Comparison of ENCODE assay signal across 8 cellular contexts in the genomic region with DNA sequence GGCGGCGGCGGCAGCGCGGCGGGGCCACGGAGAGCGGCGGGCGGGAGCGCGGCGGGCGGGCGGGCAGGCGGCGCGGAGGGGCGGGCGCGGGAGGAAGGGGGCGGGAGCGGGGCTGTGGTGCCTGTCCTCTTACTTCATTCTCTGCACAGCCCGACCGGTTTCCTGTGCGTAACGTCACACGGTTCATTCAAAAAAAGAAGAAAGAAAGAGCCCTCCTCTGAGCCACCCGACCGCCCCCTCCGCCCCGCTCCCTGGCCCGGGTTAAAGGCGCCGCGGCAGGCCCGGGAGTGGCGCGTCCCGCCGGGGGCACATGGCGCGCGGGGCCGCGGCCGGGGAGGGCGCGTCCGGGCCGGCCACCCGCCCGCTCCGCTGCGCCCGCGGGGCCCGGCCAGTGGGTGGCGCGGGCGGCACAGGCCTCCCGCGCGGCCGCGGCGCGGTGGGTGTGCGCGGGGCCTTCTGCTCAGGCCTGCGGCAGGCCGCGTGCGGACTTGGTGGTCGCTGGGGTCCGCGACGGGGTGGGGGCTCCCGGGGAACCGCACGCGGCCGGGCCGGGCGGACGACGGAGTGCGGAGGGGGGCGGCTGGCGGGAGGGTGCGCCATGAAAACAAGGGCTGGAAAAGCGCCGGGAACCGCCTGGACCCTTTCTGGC. TPM values are rescaled to one million over a fixed set of nuclear protein-coding genes. Genes with fewer than 3 reads are reported as not detected.
DNase-seq lines count a peak whose midpoint lies in the region; ATAC-seq and TF ChIP-seq lines count a peak whose summit lies in the region.

No MANE protein-coding gene starts in this region.

- H3K36me3 Mint-ChIP-seq in CD8-positive, alpha-beta memory T cell, result peaks cover 0 to 16% (median 4%) of the 10 kb centered on the region in 3 donors

- peaks cover 30 to 56% (median 54%) of the 10 kb centered on the region in 3 donors for H3K4me1 Mint-ChIP-seq in CD8-positive, alpha-beta memory T cell

- no peak overlapping the region for H3K27ac ChIP-seq in CD8-positive, alpha-beta memory T cell (ENCODE audit: low read depth, low read length)

- peak overlapping the region; percentile 65 to 95 (median 90) for H3K27ac Mint-ChIP-seq in CD8-positive, alpha-beta memory T cell

- ATAC-seq in GM19463 (IDR thresholded peaks at IDR 0.05; ENCODE audit: unreplicated experiment) (peak; percentile 55), mucosa of descending colon (peak; percentile 73)

- H3K27me3 ChIP-seq in CD8-positive, alpha-beta memory T cell (ENCODE audit: insufficient read depth, low read length, poor library complexity, severe bottlenecking), result no peaks in the 10 kb centered on the region
- peaks cover 37% of the 10 kb centered on the region for H3K27me3 ChIP-seq in NT2/D1 (ENCODE audit: insufficient read depth, insufficient read length)

- peak overlapping the region; percentile 34 for H3K4me3 ChIP-seq in CD8-positive, alpha-beta memory T cell (ENCODE audit: low read length)
- peak overlapping the region; percentile 59 for H3K4me3 ChIP-seq in NT2/D1 (ENCODE audit: insufficient read length, low read depth)
- peak overlapping the region; percentile 48 for H3K4me3 ChIP-seq in mucosa of descending colon

- H3K9me3 Mint-ChIP-seq in CD8-positive, alpha-beta memory T cell, result no peaks in the 10 kb centered on the region

- H3K4me3 Mint-ChIP-seq in CD8-positive, alpha-beta memory T cell, result peak overlapping the region; percentile 87 to 99 (median 92)

- H3K27me3 Mint-ChIP-seq in CD8-positive, alpha-beta memory T cell, result no peaks in the 10 kb centered on the region

- peak; percentile 5 for TF ChIP-seq CTCF in mucosa of descending colon (IDR thresholded peaks at IDR 0.05)

- H3K9ac ChIP-seq in NT2/D1 (ENCODE audit: insufficient read length, low read depth), result peak overlapping the region; percentile 76

- H3K4me1 ChIP-seq in CD8-positive, alpha-beta memory T cell (ENCODE audit: insufficient read depth, low read length), result peaks cover 13% of the 10 kb centered on the region
- H3K4me1 ChIP-seq in NT2/D1 (ENCODE audit: insufficient read depth, insufficient read length) (peaks cover 3% of the 10 kb centered on the region), mucosa of descending colon (ENCODE audit: low read depth) (no peaks in the 10 kb centered on the region)

- CTCF ChIA-PET in CD8-positive, alpha-beta memory T cell (lab: Charles Lee), result interaction anchor here (1.0 to 6.2 kb wide), 11 partner anchors 20 to 304 kb away, joined by 3 to 144 read pairs (median 40); no protein-coding TSS in a partner anchor

- no peaks in the 10 kb centered on the region for H3K9me3 ChIP-seq in CD8-positive, alpha-beta memory T cell (ENCODE audit: low read length)
- no peaks in the 10 kb centered on the region for H3K9me3 ChIP-seq in NT2/D1 (ENCODE audit: insufficient read depth, low read length)
- H3K9me3 ChIP-seq in mucosa of descending colon, result no peaks in the 10 kb centered on the region

- POLR2A ChIA-PET in CD8-positive, alpha-beta memory T cell (lab: Charles Lee), result interaction anchor here (1.0 to 3.0 kb wide), 7 partner anchors 18 to 188 kb away, joined by 5 to 21 read pairs (median 14); no protein-coding TSS in a partner anchor

- no peaks in the 10 kb centered on the region for H3K36me3 ChIP-seq in CD8-positive, alpha-beta memory T cell (ENCODE audit: insufficient read depth, low read length)
- H3K36me3 ChIP-seq in NT2/D1 (ENCODE audit: insufficient read depth, insufficient read length, low read length), result no peaks in the 10 kb centered on the region
- no peaks in the 10 kb centered on the region for H3K36me3 ChIP-seq in mucosa of descending colon (ENCODE audit: low read depth)

- peak; percentile 81 to 93 (median 89) for DNase-seq in CD8-positive, alpha-beta memory T cell
- DNase-seq in HK-2 (ENCODE audit: unreplicated experiment) (peak; percentile 72), NT2/D1 (ENCODE audit: low read depth, low spot score) (no peak), epidermal melanocyte (ENCODE audit: insufficient read length, low spot score) (peak; percentile 85), mucosa of descending colon (peak; percentile 87 to 91 (median 88))
- DNase-seq in activated CD8-positive, alpha-beta memory T cell treated with anti-CD3 and anti-CD28 coated beads, Interleukin-2, amount 50 U/mL, for 4 hours, result peak; percentile 87
- peak; percentile 77 for DNase-seq in stimulated activated CD8-positive, alpha-beta memory T cell treated with anti-CD3 and anti-CD28 coated beads, Interleukin-4, amount 100 ng/mL, for 24 hours (ENCODE audit: low read depth)

- intact Hi-C loops in mucosa of descending colon (cut with DNase I, micrococcal nuclease), result loop anchor here (5.0 to 10.0 kb wide), 3 partner anchors 188 to 308 kb away; no protein-coding TSS in a partner anchor

RNA-seq across cellular contexts. Expression of a gene that starts 0.6 kb away (rescaled TPM):
- total RNA-seq in CD8-positive, alpha-beta memory T cell, result 10 to 100 TPM; 58.9 to 60.5 TPM
- 29.8 TPM for polyA plus RNA-seq in CD8-positive, alpha-beta memory T cell
- total RNA-seq in mucosa of descending colon, result 10 to 100 TPM; 17.7 to 25.7 (median 20.5) TPM

RNA-seq across cellular contexts. Expression of a gene that starts 46.8 kb away (rescaled TPM):
- total RNA-seq in CD8-positive, alpha-beta memory T cell, result 10 to 100 TPM; 52.1 to 55.3 TPM
- 103 TPM for polyA plus RNA-seq in CD8-positive, alpha-beta memory T cell
- 10 to 100 TPM; 33.6 to 79.4 (median 51.4) TPM for total RNA-seq in mucosa of descending colon
